ENCODE assay signal across 8 cellular contexts in the genomic region with DNA sequence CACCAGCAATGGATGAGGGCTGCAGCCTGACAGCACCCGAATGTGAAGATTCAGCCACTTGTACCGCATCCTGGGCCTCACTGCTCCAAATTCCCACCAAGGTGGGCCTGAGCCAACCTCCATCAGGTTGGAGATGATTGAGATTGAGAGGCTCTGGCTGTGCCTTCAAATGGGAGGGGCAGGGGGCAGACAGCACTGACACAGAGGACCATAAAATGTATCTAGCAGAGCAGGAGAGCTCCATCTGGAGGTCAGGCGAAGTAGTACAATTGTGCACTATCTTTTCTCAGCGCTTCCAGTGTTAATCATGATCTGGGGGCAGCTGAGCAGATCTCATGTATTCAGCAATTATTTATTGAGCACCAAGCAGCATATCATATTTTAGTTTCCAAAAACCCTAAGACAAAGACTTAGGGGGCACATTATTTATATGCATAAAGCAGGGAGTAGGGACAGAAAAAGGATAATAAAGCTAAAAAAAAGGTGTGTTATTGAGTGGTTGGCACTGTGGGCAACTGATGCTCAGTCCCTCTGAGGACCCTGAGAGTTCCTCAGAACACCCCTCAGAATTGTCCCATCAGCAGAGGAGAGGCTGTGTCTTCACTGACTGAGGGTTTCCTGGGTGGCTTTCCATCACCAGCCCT. TPM values are rescaled to one million over a fixed set of nuclear protein-coding genes. Genes with fewer than 3 reads are reported as not detected.
DNase-seq lines count a peak whose midpoint lies in the region; ATAC-seq and TF ChIP-seq lines count a peak whose summit lies in the region.

No MANE protein-coding gene starts in this region.

- H3K79me2 ChIP-seq in OCI-LY7 (ENCODE audit: insufficient read depth, low read depth, low read length), result no peaks in the 10 kb centered on the region

- TF ChIP-seq CTCF in OCI-LY7 (conservative IDR thresholded peaks at IDR 0.05; ENCODE audit: low read length), result peak; percentile 85
- peak; percentile 35 to 60 (median 52) for TF ChIP-seq CTCF in gastroesophageal sphincter (IDR thresholded peaks at IDR 0.05)
- TF ChIP-seq CTCF in retinal pigment epithelial cell (conservative IDR thresholded peaks at IDR 0.05; ENCODE audit: low read depth, low read length), result peak; percentile 74

- H3K27ac Mint-ChIP-seq in activated T-cell treated with anti-CD3 and anti-CD28 coated beads, Interleukin-2, amount 50 U/mL, for 72 hours, result no peak overlapping the region

- H3K4me3 Mint-ChIP-seq in activated T-cell treated with anti-CD3 and anti-CD28 coated beads, Interleukin-2, amount 50 U/mL, for 72 hours, result no peak overlapping the region

- H3K4me3 ChIP-seq in OCI-LY7 (ENCODE audit: low read depth, low read length, poor library complexity, severe bottlenecking) (no peak overlapping the region), gastroesophageal sphincter (no peak overlapping the region), retinal pigment epithelial cell (ENCODE audit: low read length) (no peak overlapping the region)

- no peaks in the 10 kb centered on the region for H3K27me3 ChIP-seq in gastroesophageal sphincter

- peak; percentile 13 for DNase-seq in Caki2 (ENCODE audit: low read depth)
- peak; percentile 61 for DNase-seq in OCI-LY7 (ENCODE audit: low spot score)
- DNase-seq in activated T-cell treated with anti-CD3 and anti-CD28 coated beads, Interleukin-2, amount 50 U/mL, for 72 hours, result peak; percentile 63 to 66
- no peak for DNase-seq in retinal pigment epithelial cell (ENCODE audit: low read depth)
- DNase-seq in cortex of kidney (lab: John Stamatoyannopoulos, UW), result no peak

- H3K4me1 ChIP-seq in OCI-LY7 (ENCODE audit: insufficient read depth, low read length, poor library complexity, severe bottlenecking), result peaks cover 7% of the 10 kb centered on the region
- peaks cover 9 to 68% (median 19%) of the 10 kb centered on the region in 3 donors for H3K4me1 ChIP-seq in gastroesophageal sphincter

- intact Hi-C loops in OCI-LY7 (cut with micrococcal nuclease; ENCODE audit: unreplicated experiment), result loop anchor here (2.0 kb wide), 1 partner anchor 157 kb away; no protein-coding TSS in a partner anchor

- ATAC-seq in GM19372 (IDR thresholded peaks at IDR 0.05; ENCODE audit: low read depth, unreplicated experiment) (peak; percentile 74), HG03354 (IDR thresholded peaks at IDR 0.05; ENCODE audit: poor library complexity, severe bottlenecking, unreplicated experiment) (peak; percentile 88), gastroesophageal sphincter (no peak)
- ATAC-seq in activated T-cell treated with anti-CD3 and anti-CD28 coated beads, Interleukin-2, amount 50 U/mL, for 72 hours (replicated peaks in 1 of 2), result peak; percentile 72 to 77

- no peak overlapping the region for H3K4me2 ChIP-seq in OCI-LY7 (ENCODE audit: low read length)

- H4K20me1 ChIP-seq in OCI-LY7 (ENCODE audit: insufficient read depth, low read length), result no peaks in the 10 kb centered on the region

- TF ChIP-seq POLR2A in gastroesophageal sphincter (IDR thresholded peaks at IDR 0.05), result no peak

- no peaks in the 10 kb centered on the region for H3K9me3 Mint-ChIP-seq in activated T-cell treated with anti-CD3 and anti-CD28 coated beads, Interleukin-2, amount 50 U/mL, for 72 hours

- no TSS peak for BruUV-seq in OCI-LY7 (replicated peaks; lab: Mats Ljungman, UMichigan)

- H2AFZ ChIP-seq in OCI-LY7 (ENCODE audit: low read length), result no peak overlapping the region

- H3K9me3 ChIP-seq in OCI-LY7 (ENCODE audit: low read length) (no peaks in the 10 kb centered on the region), gastroesophageal sphincter (no peaks in the 10 kb centered on the region)

- H3K27ac ChIP-seq in OCI-LY7 (ENCODE audit: low read depth, low read length, poor library complexity, severe bottlenecking) (no peak overlapping the region), gastroesophageal sphincter (no peak overlapping the region)

- H3K36me3 ChIP-seq in OCI-LY7 (ENCODE audit: insufficient read depth, low read length) (no peaks in the 10 kb centered on the region), gastroesophageal sphincter (no peaks in the 10 kb centered on the region)

- H3K36me3 Mint-ChIP-seq in activated T-cell treated with anti-CD3 and anti-CD28 coated beads, Interleukin-2, amount 50 U/mL, for 72 hours (ENCODE audit: insufficient read depth in 2 of 2), result no peaks in the 10 kb centered on the region

- H3K4me1 Mint-ChIP-seq in activated T-cell treated with anti-CD3 and anti-CD28 coated beads, Interleukin-2, amount 50 U/mL, for 72 hours (ENCODE audit: low read depth), result peaks cover 20% of the 10 kb centered on the region

- H3K27me3 Mint-ChIP-seq in activated T-cell treated with anti-CD3 and anti-CD28 coated beads, Interleukin-2, amount 50 U/mL, for 72 hours (ENCODE audit: low read depth), result no peaks in the 10 kb centered on the region

- 69 to 78% methylated on average over 2 to 4 of the region's 4 CpGs for WGBS in gastroesophageal sphincter (ENCODE audit: low coverage in 1 of 2), 2 donors

- no peak for TF ChIP-seq EP300 in gastroesophageal sphincter (IDR thresholded peaks at IDR 0.05)

- POLR2A ChIA-PET in OCI-LY7 (lab: Charles Lee), result interaction anchor here (1.5 kb wide), 1 partner anchor 18 kb away, joined by 4 read pairs; no protein-coding TSS in a partner anchor

- H3K9me2 ChIP-seq in OCI-LY7 (ENCODE audit: insufficient read depth, low read length), result no peaks in the 10 kb centered on the region

- CTCF ChIA-PET in OCI-LY7 (lab: Charles Lee; ENCODE audit: unreplicated experiment), result no interaction called here

- in situ Hi-C loops in Caki2 (cut with HindIII; ENCODE audit: low pct_unique_long_range_greater_than_20kb, low sequenced_read_pairs), result no loop called here

RNA-seq across cellular contexts. Expression of a gene that starts 31.6 kb away (rescaled TPM):
- total RNA-seq in Caki2 (2014; rRNA removed; shearing (Covaris generic); ENCODE audit: low replicate concordance), result not detected in 2 replicates
- not detected in 2 replicates for total RNA-seq in OCI-LY7 (2014; rRNA removed; shearing (Covaris generic))
- total RNA-seq in OCI-LY7 (2022) (not detected in 2 replicates), gastroesophageal sphincter (10 to 100 TPM; 21.1 to 52.1 (median 37.6) TPM)
- not detected for total RNA-seq in activated T-cell treated with anti-CD3 and anti-CD28 coated beads, Interleukin-2, amount 50 U/mL, for 72 hours

Comparison
In these comparisons a context has a peak if more than half of its experiments do, and no peak if none do; other contexts are left out.
1. DNase-seq: peak in Caki2 (single experiment), OCI-LY7 (single experiment) and activated T-cell treated with anti-CD3 and anti-CD28 coated beads, Interleukin-2, amount 50 U/mL, for 72 hours (2 of 2); none in retinal pigment epithelial cell (single experiment) and cortex of kidney (single experiment).
2. RNA of a gene that starts 31.6 kb away (total RNA-seq): 21.1 to 52.1 TPM in gastroesophageal sphincter; not detected in Caki2, not detected in OCI-LY7 and not detected in activated T-cell treated with anti-CD3 and anti-CD28 coated beads, Interleukin-2, amount 50 U/mL, for 72 hours; every median in the first group is over 10 times any median in the second.
3. Peak in every context shown above with its lines, with median percentiles within 50 percentile points of each other: CTCF ChIP-seq.